Comparison of ENCODE assay signal across 1 cellular context in genomic region chr5:180352116-180352975, GRCh38.
TF ChIP-seq lines count a peak whose summit lies in the region.

No MANE protein-coding gene starts in this region.

TF ChIP-seq in HCT116, 20 proteins besides CTCF, POLR2A, EP300 and RAD21 (continued from another document):
- TF ChIP-seq SP1 (IDR thresholded peaks at IDR 0.05; ENCODE audit: low read depth) (no peak), ZFX (IDR thresholded peaks at IDR 0.05) (no peak), EZH2 (IDR thresholded peaks at IDR 0.05) (no peak), SIN3A (IDR thresholded peaks at IDR 0.05; ENCODE audit: low read depth) (no peak), JUND (IDR thresholded peaks at IDR 0.05) (no peak), CBX3 (IDR thresholded peaks at IDR 0.05; ENCODE audit: low read depth) (no peak), YY1 (IDR thresholded peaks at IDR 0.05; ENCODE audit: extremely low read depth, insufficient replicate concordance, low read depth, low read length) (no peak), ZNF274 (IDR thresholded peaks at IDR 0.05; ENCODE audit: low read depth, low read length) (no peak), ELF1 (IDR thresholded peaks at IDR 0.05; ENCODE audit: borderline replicate concordance, low read depth) (no peak), ATF3 (IDR thresholded peaks at IDR 0.05) (no peak)
